ENCODE assay signal across 8 cellular contexts in the genomic region with DNA sequence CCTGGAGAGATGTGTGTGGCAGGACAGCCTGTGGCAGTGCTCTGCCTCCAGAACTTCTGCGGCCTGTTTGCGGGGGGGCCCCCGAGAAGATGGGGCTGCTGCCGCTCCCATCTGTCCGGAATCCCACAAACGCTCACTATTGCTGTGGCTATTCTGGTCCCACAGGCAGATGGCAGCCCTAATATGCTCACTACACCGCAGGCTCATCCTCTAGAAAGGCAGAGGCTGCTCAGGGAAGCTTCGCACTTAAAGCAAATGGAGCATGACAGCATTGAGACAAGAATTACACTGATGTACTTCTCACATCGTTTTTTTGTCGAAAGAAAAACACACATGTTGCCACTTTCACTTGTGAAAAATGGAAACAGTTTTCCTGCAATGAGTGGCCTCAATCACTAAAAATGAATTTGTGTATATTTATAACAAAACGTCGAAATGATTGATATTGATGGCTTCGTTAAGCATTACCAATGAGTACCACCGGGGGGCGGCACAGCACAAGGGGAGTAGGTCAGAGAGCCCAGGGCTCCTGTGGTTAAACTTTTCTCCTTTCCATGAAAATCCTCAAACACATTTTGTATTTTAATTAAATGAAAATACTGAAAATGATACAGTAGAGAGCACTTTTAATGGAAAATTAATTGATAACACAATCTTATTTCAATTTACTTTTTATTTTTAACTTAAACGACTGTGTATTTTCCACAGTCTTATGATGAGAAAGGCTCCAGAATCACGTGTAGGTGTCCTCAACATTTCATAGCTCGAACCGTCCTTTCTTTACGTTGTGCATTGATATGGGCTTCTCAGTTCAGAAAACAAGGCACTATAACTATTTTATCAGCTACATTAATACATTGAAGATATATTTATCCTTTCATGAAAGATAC.
A peak's percentile ranks its signal among the peaks of the same experiment; 100 is the strongest.
DNase-seq lines count a peak whose midpoint lies in the region; ATAC-seq lines count a peak whose summit lies in the region.

No MANE protein-coding gene starts in this region.

- peak; percentile 94 for DNase-seq in DMS79 treated with DMSO at 0.1 percent for 48 hours (lab: John Stamatoyannopoulos, UW)
- DNase-seq in HuH-7.5 (ENCODE audit: low spot score) = peak; percentile 89
- peak; percentile 54 for DNase-seq in RKO (ENCODE audit: low spot score)
- DNase-seq in cerebellar cortex (ENCODE audit: low spot score) = peak; percentile 75
- DNase-seq in left colon = peak in 1 of 2 donors; percentile 76
- peak; percentile 26 for DNase-seq in stimulated activated CD8-positive, alpha-beta memory T cell treated with anti-CD3 and anti-CD28 coated beads, Interleukin-4, amount 100 ng/mL, for 24 hours (ENCODE audit: low read depth)

- intact Hi-C loops in left colon (cut with DNase I, micrococcal nuclease) = loop anchor here (2.0 to 10.0 kb wide), 2 partner anchors 287 kb away; no protein-coding TSS in a partner anchor

- ATAC-seq in left colon = peak; percentile 70
- no peak for ATAC-seq in HG03354 (IDR thresholded peaks at IDR 0.05; ENCODE audit: poor library complexity, severe bottlenecking, unreplicated experiment)
- no peak for ATAC-seq in HG03565 (IDR thresholded peaks at IDR 0.05; ENCODE audit: unreplicated experiment)
